ENCODE assay signal across 12 cellular contexts in the genomic region with DNA sequence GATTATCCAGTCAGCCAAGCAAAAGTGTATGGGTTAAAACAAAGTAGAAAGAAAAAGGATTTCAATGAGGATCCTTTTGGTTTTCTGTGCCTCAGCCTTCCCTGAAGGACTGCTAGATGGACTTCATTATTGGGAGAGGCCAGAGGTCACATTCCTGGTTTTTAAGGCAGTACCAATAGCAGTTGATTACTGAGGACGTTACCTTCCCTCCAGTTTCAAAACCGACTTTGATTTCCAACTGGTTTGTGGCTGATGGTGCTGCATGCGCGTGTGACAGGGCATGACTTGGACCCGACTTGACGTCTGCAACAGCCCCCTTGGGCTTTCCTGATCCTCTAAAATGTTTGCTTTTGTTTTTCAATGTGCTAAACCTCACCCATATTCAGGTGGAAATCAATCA.
"Had no signal": no experiment of that assay in that cellular context is flagged by ENCODE, and none has a peak within 500 bp of the region (broad histone marks: within the 10 kb centered on the region; RNA-seq: fewer than 3 reads in every experiment).

No MANE protein-coding gene starts in this region.

- ATAC-seq: body of pancreas; gastrocnemius medialis; heart left ventricle; left ventricle myocardium superior; naive thymus-derived CD4-positive, alpha-beta T cell had no signal

- H3K36me3 ChIP-seq: gastrocnemius medialis, heart left ventricle had no signal

- H3K27ac ChIP-seq: body of pancreas, gastrocnemius medialis had no signal

- DNase-seq: activated CD4-positive, alpha-beta T cell treated with anti-CD3 and anti-CD28 coated beads for 1 hour; body of pancreas; gastrocnemius medialis; heart left ventricle; immature natural killer cell; kidney glomerular epithelial cell; left ventricle myocardium superior; naive thymus-derived CD4-positive, alpha-beta T cell; posterior cingulate gyrus; stimulated activated CD4-positive, alpha-beta T cell treated with anti-CD3 and anti-CD28 coated beads, Interleukin-2, amount 100 ng/mL, for 24 hours; stimulated activated naive CD4-positive, alpha-beta T cell treated with Interleukin-2 at 50 U/mL for 16 hours; substantia nigra had no signal

- H3K27me3 ChIP-seq: body of pancreas, gastrocnemius medialis, heart left ventricle had no signal

- H3K4me1 ChIP-seq: gastrocnemius medialis had no signal

- H3K4me3 ChIP-seq: body of pancreas, gastrocnemius medialis, heart left ventricle had no signal

- H3K9me3 ChIP-seq: body of pancreas, gastrocnemius medialis had no signal
